In genomic region chr10:30705625-30706149, GRCh38 we compare ENCODE assay signal across 9 cellular contexts.
DNase-seq lines count a peak whose midpoint lies in the region; ATAC-seq and TF ChIP-seq lines count a peak whose summit lies in the region.
"Had no signal": no experiment of that assay in that cellular context is flagged by ENCODE, and none has a peak within 500 bp of the region (broad histone marks: within the 10 kb centered on the region; RNA-seq: fewer than 3 reads in every experiment).

No MANE protein-coding gene starts in this region.

- H3K79me2 ChIP-seq in Karpas-422 (ENCODE audit: low read length), result no peaks in the 10 kb centered on the region

- H3K4me1 ChIP-seq in Karpas-422 (ENCODE audit: low read length) (peaks cover 61% of the 10 kb centered on the region), A673 (ENCODE audit: insufficient read depth, low read length, poor library complexity, severe bottlenecking) (peaks cover 15% of the 10 kb centered on the region)

- TF ChIP-seq CTCF in A673 (conservative IDR thresholded peaks at IDR 0.05; ENCODE audit: low read depth, low read length), result no peak

- H3K27ac Mint-ChIP-seq in memory B cell, result peak overlapping the region; percentile 97

- ATAC-seq in GM21786 (IDR thresholded peaks at IDR 0.05; ENCODE audit: unreplicated experiment) (peak; percentile 8), memory B cell (ENCODE audit: low read depth) (peak; percentile 18)

- BruUV-seq in A673 (replicated peaks; lab: Mats Ljungman, UMichigan), result no TSS peak

- H3K9me3 ChIP-seq in Karpas-422 (ENCODE audit: low read length) (no peaks in the 10 kb centered on the region), A673 (ENCODE audit: low read depth, low read length, poor library complexity, severe bottlenecking) (no peaks in the 10 kb centered on the region)
- H3K9me3 ChIP-seq: SJSA1 had no signal

- peak overlapping the region; percentile 69 for H3K4me2 ChIP-seq in Karpas-422 (ENCODE audit: low read depth, low read length, poor library complexity, severe bottlenecking)

- H3K27ac ChIP-seq in Karpas-422 (ENCODE audit: low read length) (peak overlapping the region; percentile 97), A673 (ENCODE audit: low read depth, low read length, poor library complexity, severe bottlenecking) (no peak overlapping the region)
- H3K27ac ChIP-seq: SJSA1 had no signal

- no peaks in the 10 kb centered on the region for H4K20me1 ChIP-seq in Karpas-422 (ENCODE audit: insufficient read depth, low read depth, low read length)

- no peaks in the 10 kb centered on the region for H3K27me3 Mint-ChIP-seq in memory B cell

- H3K9ac ChIP-seq in Karpas-422 (ENCODE audit: low read length), result peak overlapping the region; percentile 72

- H3K4me3 ChIP-seq in Karpas-422 (ENCODE audit: low read length), result peak overlapping the region; percentile 47; the same call in 1 of the 2 replicates
- H3K4me3 ChIP-seq in A673 (ENCODE audit: low read depth, low read length, poor library complexity, severe bottlenecking), result no peak overlapping the region
- H3K4me3 ChIP-seq: SJSA1 had no signal

- H3K4me1 Mint-ChIP-seq in memory B cell, result peaks cover 38% of the 10 kb centered on the region

- CTCF ChIA-PET in A673 (lab: Charles Lee), result no interaction called here

- H3K36me3 Mint-ChIP-seq in memory B cell, result no peaks in the 10 kb centered on the region

- no peak overlapping the region for H2AFZ ChIP-seq in Karpas-422 (ENCODE audit: low read length)

- DNase-seq in Karpas-422, result no peak
- DNase-seq in memory B cell (ENCODE audit: low spot score in 2 of 2), result peak in 1 of 2 donors; percentile 24
- DNase-seq in epidermal melanocyte (ENCODE audit: insufficient read length, low spot score), result no peak
- DNase-seq in NCI-H2227 (lab: John Stamatoyannopoulos, UW; ENCODE audit: unreplicated experiment), result no peak
- no peak for DNase-seq in EL
- no peak for DNase-seq in A673 (ENCODE audit: low spot score)

- H3K9me2 ChIP-seq in Karpas-422 (replicated peaks; ENCODE audit: insufficient read depth, low read length), result no peaks in the 10 kb centered on the region

- POLR2A ChIA-PET in A673 (lab: Charles Lee; ENCODE audit: low non-redundant PET), result no interaction called here

- H3K36me3 ChIP-seq in Karpas-422 (ENCODE audit: insufficient read depth, low read length) (no peaks in the 10 kb centered on the region), A673 (ENCODE audit: insufficient read depth, low read length, poor library complexity, severe bottlenecking) (no peaks in the 10 kb centered on the region)
- H3K36me3 ChIP-seq: SJSA1 had no signal

- H3K27me3 ChIP-seq in Karpas-422 (ENCODE audit: low read length), result no peaks in the 10 kb centered on the region
- no peaks in the 10 kb centered on the region for H3K27me3 ChIP-seq in A673 (replicated peaks; ENCODE audit: insufficient read depth, low read depth, low read length, poor library complexity)
- H3K27me3 ChIP-seq: SJSA1 had no signal

- intact Hi-C loops in A673 (cut with micrococcal nuclease; ENCODE audit: unreplicated experiment), result no loop called here

- TF ChIP-seq POLR2A in GM18526 (IDR thresholded peaks at IDR 0.05; ENCODE audit: extremely low read depth, insufficient read length), result peak; percentile 9

- peak overlapping the region; percentile 88 for H3K4me3 Mint-ChIP-seq in memory B cell

- no peaks in the 10 kb centered on the region for H3K9me3 Mint-ChIP-seq in memory B cell
